ENCODE assay signal across 9 cellular contexts in the genomic region with DNA sequence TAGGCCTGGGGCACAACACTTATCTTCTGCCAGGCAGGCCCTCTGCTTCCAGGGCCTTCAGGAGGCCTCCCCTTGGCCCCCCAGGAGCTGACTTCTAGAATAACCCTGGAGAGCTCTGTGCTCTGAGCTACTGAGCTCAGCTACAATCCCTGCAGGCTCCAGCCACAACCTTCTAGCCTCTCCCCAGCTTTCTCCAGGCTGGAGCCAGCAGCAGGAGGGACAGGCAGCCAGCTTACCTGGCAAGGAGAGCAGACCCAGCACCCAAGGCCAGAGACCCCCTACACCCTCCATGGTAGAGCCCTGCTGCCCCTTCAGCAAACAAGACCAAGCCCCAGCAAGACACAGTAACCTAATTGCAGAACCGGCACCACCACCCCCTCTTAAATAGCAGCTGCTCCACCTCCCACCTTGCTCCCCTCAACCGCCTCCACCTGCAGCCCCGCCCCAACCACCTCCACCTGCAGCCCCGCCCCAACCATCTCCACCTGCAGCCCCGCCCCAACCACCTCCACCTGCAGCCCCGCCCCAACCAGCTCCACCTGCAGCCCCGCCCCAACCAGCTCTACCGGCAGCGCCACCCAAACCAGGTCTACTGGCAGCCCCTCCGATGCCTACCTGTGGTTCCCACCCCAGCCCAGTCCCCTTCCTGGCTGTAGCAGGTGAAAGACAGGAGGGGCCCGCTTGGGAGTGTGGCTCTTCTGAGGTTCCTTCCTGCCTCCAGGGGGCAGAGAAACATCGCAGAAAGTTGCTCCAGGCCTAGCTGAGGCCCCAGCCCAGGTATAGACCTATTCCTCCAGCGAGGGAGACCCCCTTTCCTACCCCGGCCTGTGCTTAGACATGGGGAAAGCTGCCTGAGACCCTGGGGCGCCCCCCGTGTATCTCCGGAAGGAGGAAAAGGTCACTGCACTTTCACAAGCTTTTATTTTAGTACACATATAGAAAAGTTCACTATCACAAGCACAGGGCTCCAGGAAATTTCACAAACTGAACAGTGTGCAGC. TPM values are rescaled to one million over a fixed set of nuclear protein-coding genes. Genes with fewer than 3 reads are reported as not detected.
DNase-seq lines count a peak whose midpoint lies in the region; ATAC-seq, FAIRE-seq and TF ChIP-seq lines count a peak whose summit lies in the region.
"Had no signal": no experiment of that assay in that cellular context is flagged by ENCODE, and none has a peak within 500 bp of the region (broad histone marks: within the 10 kb centered on the region; RNA-seq: fewer than 3 reads in every experiment).

A gene (minus strand): TSS at position 357 of the 1,000 bp plus-strand sequence. CDS start 66 bp downstream, at position 291.

- TF ChIP-seq CTCF in LNCAP (IDR thresholded peaks at IDR 0.05) (peak; percentile 46; the same call in 1 of the 2 replicates), WERI-Rb-1 (IDR thresholded peaks at IDR 0.05; ENCODE audit: low read depth, low read length) (peak; percentile 81), cardiac fibroblast (IDR thresholded peaks at IDR 0.05; ENCODE audit: low read depth, low read length) (peak; percentile 55), HepG2 (CRISPR knock-in tag; IDR thresholded peaks at IDR 0.05) (peak; percentile 87), thyroid gland (IDR thresholded peaks at IDR 0.05) (peak in 5 of 6 experiments; percentile 26 to 61 (median 53))

- H3K9ac ChIP-seq in HepG2 (ENCODE audit: insufficient read depth, low read depth, low read length): no peak within 1 kb of the TSS

- WGBS in HepG2 (ENCODE audit: low lambda C conversion rate): 29% methylated on average over 17 of the region's 17 CpGs
- 9 to 14% methylated on average over 11 to 13 of the region's 17 CpGs for WGBS in thyroid gland, 2 donors

- peak; percentile 79 for TF ChIP-seq RAD21 in HepG2 (CRISPR knock-in tag; IDR thresholded peaks at IDR 0.05)

- TF ChIP-seq POLR2A in HepG2 (IDR thresholded peaks at IDR 0.05; ENCODE audit: insufficient read depth in 1 of 2, low read depth in 2 of 2, low read length in 2 of 2): no peak
- TF ChIP-seq POLR2A in thyroid gland (IDR thresholded peaks at IDR 0.05): no peak

- TF ChIP-seq EP300 in HepG2 (IDR thresholded peaks at IDR 0.05; ENCODE audit: low read depth in 2 of 2, low read length in 2 of 2) (no peak), HepG2 (CRISPR knock-in tag; IDR thresholded peaks at IDR 0.05; ENCODE audit: borderline replicate concordance) (no peak)

- intact Hi-C loops in HepG2 (cut with micrococcal nuclease; ENCODE audit: unreplicated experiment): loop anchor here (1.0 to 2.0 kb wide), 3 partner anchors 36 to 371 kb away; no protein-coding TSS in a partner anchor
- intact Hi-C loops in thyroid gland (cut with DNase I): loop anchor here (5.0 kb wide), 1 partner anchor 34 kb away; no protein-coding TSS in a partner anchor

- BruUV-seq in HepG2 (replicated peaks; lab: Mats Ljungman, UMichigan): no TSS peak

- DNase-seq in activated gamma-delta T cell treated with Interleukin-2 at 50 U/mL for 16 hours (peak; percentile 68), activated gamma-delta T cell (lab: John Stamatoyannopoulos, UW) (no peak), WERI-Rb-1 (peak; percentile 78), cardiac fibroblast (ENCODE audit: low read depth in 2 of 2) (peak; percentile 42 to 56), HepG2 (ENCODE audit: low spot score) (peak; percentile 56), thyroid gland (peak; percentile 52 to 54)

- H3K27me3 ChIP-seq in WERI-Rb-1 (ENCODE audit: insufficient read depth, low read depth, severe bottlenecking) (no peaks in the 10 kb centered on the region), HepG2 (ENCODE audit: control insufficient read depth in 1 of 2, insufficient read depth in 2 of 2, low read length in 2 of 2) (peaks cover 20 to 62% of the 10 kb centered on the region in 2 experiments), thyroid gland (no peaks in the 10 kb centered on the region)

- in situ Hi-C loops in HepG2 (cut with HindIII; ENCODE audit: extremely low pct_ligation_motif_present, low pct_unique_long_range_greater_than_20kb): loop anchor here (25.0 kb wide), 1 partner anchor 374 kb away; a partner anchor contains a TSS

- H4K20me1 ChIP-seq in HepG2 (ENCODE audit: insufficient read depth, low read length): no peaks in the 10 kb centered on the region

- H3K9me3 ChIP-seq in WERI-Rb-1 (ENCODE audit: severe bottlenecking) (no peaks in the 10 kb centered on the region), HepG2 (ENCODE audit: low read length) (no peaks in the 10 kb centered on the region), thyroid gland (no peaks in the 10 kb centered on the region)

- H3K36me3 ChIP-seq in WERI-Rb-1 (peaks cover 14% of the 10 kb centered on the region), HepG2 (replicated peaks in 1 of 2; ENCODE audit: control insufficient read depth in 1 of 2, insufficient read depth in 2 of 2, low read length in 2 of 2) (no peaks in the 10 kb centered on the region), thyroid gland (no peaks in the 10 kb centered on the region)

- H3K4me2 ChIP-seq in HepG2 (ENCODE audit: low read depth, low read length): no peak within 1 kb of the TSS

- H3K4me1 ChIP-seq in HepG2 (ENCODE audit: insufficient read depth, low read length) (no peaks in the 10 kb centered on the region), thyroid gland (no peaks in the 10 kb centered on the region)

- no peaks in the 10 kb centered on the region for H3K79me2 ChIP-seq in HepG2 (ENCODE audit: insufficient read depth, low read length)

- peak; percentile 84 for ATAC-seq in HepG2
- ATAC-seq in HG03025 (IDR thresholded peaks at IDR 0.05; ENCODE audit: low FRiP score, unreplicated experiment): no peak

- H3K27ac ChIP-seq in WERI-Rb-1 (0 out of 2 replicates have a peak within 1 kb of the TSS, but pooled peaks have one; percentile 2), HepG2 (ENCODE audit: extremely low read length, insufficient read depth, low read length) (no peak within 1 kb of the TSS), thyroid gland (no peak within 1 kb of the TSS)

- H3K4me3 ChIP-seq in WERI-Rb-1 (ENCODE audit: low read depth, low read length) (no peak within 1 kb of the TSS), cardiac fibroblast (replicated peaks in 1 of 2; ENCODE audit: low read depth in 2 of 2, low read length in 2 of 2) (no peak within 1 kb of the TSS), HepG2 (replicated peaks in 1 of 3; ENCODE audit: insufficient read depth in 1 of 3, low read depth in 2 of 3, low read length in 3 of 3) (no peak within 1 kb of the TSS), thyroid gland (replicated peaks in 1 of 3) (no peak within 1 kb of the TSS)

- POLR2A ChIA-PET in HepG2 (lab: Yijun Ruan, JAX): no interaction called here

- CTCF ChIA-PET in HepG2 (lab: Yijun Ruan, JAX; ENCODE audit: low intra/inter-chr PET ratio, low total read pairs): interaction anchor here (0.7 to 2.7 kb wide), 3 partner anchors 36 to 372 kb away, joined by 3 to 33 read pairs (median 6); no protein-coding TSS in a partner anchor

- H2AFZ ChIP-seq in HepG2 (ENCODE audit: low read length): no peak within 1 kb of the TSS

- FAIRE-seq in HepG2 (lab: Jason Lieb, UNC): peak; percentile 65
- FAIRE-seq: endometrium had no signal

TF ChIP-seq in HepG2, 621 proteins besides CTCF, POLR2A, EP300 and RAD21 (continues in another document):
- TF ChIP-seq, protein P1, sequence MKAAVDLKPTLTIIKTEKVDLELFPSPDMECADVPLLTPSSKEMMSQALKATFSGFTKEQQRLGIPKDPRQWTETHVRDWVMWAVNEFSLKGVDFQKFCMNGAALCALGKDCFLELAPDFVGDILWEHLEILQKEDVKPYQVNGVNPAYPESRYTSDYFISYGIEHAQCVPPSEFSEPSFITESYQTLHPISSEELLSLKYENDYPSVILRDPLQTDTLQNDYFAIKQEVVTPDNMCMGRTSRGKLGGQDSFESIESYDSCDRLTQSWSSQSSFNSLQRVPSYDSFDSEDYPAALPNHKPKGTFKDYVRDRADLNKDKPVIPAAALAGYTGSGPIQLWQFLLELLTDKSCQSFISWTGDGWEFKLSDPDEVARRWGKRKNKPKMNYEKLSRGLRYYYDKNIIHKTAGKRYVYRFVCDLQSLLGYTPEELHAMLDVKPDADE (CRISPR knock-in tag; IDR thresholded peaks at IDR 0.05): no peak
- TF ChIP-seq, protein P2, sequence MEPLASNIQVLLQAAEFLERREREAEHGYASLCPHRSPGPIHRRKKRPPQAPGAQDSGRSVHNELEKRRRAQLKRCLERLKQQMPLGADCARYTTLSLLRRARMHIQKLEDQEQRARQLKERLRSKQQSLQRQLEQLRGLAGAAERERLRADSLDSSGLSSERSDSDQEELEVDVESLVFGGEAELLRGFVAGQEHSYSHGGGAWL (CRISPR knock-in tag; IDR thresholded peaks at IDR 0.05): 0 out of 2 replicates have a peak, but pooled peaks have one; percentile 28
- TF ChIP-seq KDM2A (CRISPR knock-in tag; IDR thresholded peaks at IDR 0.05; ENCODE audit: borderline replicate concordance, low read depth) (0 out of 2 replicates have a peak, but pooled peaks have one; percentile 29), ZNF879 (CRISPR knock-in tag; IDR thresholded peaks at IDR 0.05) (no peak), BORCS8-MEF2B (CRISPR knock-in tag; IDR thresholded peaks at IDR 0.05) (0 out of 2 replicates have a peak, but pooled peaks have one; percentile 20), MYNN (CRISPR knock-in tag; IDR thresholded peaks at IDR 0.05; ENCODE audit: low read depth) (no peak)

RNA-seq across cellular contexts. Expression of the gene that starts here (rescaled TPM):
- total RNA-seq in HepG2 (2016; rRNA removed; fragmentation: Illumina TruSeq; extraction: Trizol): not detected in 2 replicates
- not detected in 2 replicates for total RNA-seq in HepG2 (2016; cell fraction: cytosol; rRNA removed; fragmentation: Illumina TruSeq; extraction: Trizol; ENCODE audit: low read depth)
- not detected in 2 replicates for total RNA-seq in HepG2 (2016; cell fraction: insoluble cytoplasmic fraction; rRNA removed; fragmentation: Illumina TruSeq; extraction: Trizol)
- total RNA-seq in HepG2 (2016; cell fraction: membrane; rRNA removed; fragmentation: Illumina TruSeq; extraction: Trizol): not detected in 2 replicates
- total RNA-seq in HepG2 (2016; cell fraction: nucleus; rRNA removed; fragmentation: Illumina TruSeq; extraction: Trizol): not detected in 2 replicates
- polyA plus RNA-seq in HepG2 (2011; rRNA removed): not detected in 2 replicates
- not detected in 2 replicates for polyA plus RNA-seq in HepG2 (2011; cell fraction: cytosol; rRNA removed)
- polyA plus RNA-seq in HepG2 (2011; cell fraction: nucleus; rRNA removed): not detected in 2 replicates
- polyA plus RNA-seq in HepG2 (2012): not detected in 2 replicates
- polyA plus RNA-seq in HepG2 (2016; cell fraction: cytosol; fragmentation: Illumina TruSeq; extraction: Trizol; ENCODE audit: low read depth): not detected in 2 replicates
- polyA plus RNA-seq in HepG2 (2016; cell fraction: insoluble cytoplasmic fraction; fragmentation: Illumina TruSeq; extraction: Trizol; ENCODE audit: low read depth): not detected in 2 replicates
- not detected in 2 replicates for polyA plus RNA-seq in HepG2 (2016; cell fraction: membrane; fragmentation: Illumina TruSeq; extraction: Trizol; ENCODE audit: low read depth)
- polyA plus RNA-seq in HepG2 (2016; cell fraction: nucleus; fragmentation: Illumina TruSeq; extraction: Trizol; ENCODE audit: insufficient read depth, low read depth): not detected in 2 replicates
- 1.6 TPM in 1 of 2 replicates, not detected in the other for polyA minus RNA-seq in HepG2 (2011; rRNA and poly(A)+ RNA removed; ENCODE audit: low replicate concordance)
- not detected in 2 replicates for polyA minus RNA-seq in HepG2 (2011; cell fraction: cytosol; rRNA and poly(A)+ RNA removed)
- polyA minus RNA-seq in HepG2 (2011; cell fraction: nucleus; rRNA and poly(A)+ RNA removed): not detected in 2 replicates
- not detected for total RNA-seq in thyroid gland

Comparison
In these comparisons a context has a peak if more than half of its experiments do, and no peak if none do; other contexts are left out.
1. Peak in DNase-seq in thyroid gland; RNA of the gene not detected or under 1 TPM.